11 cellular contexts compared by ENCODE assay signal in genomic region chr1:200226268-200226968, GRCh38.
DNase-seq lines count a peak whose midpoint lies in the region; FAIRE-seq and TF ChIP-seq lines count a peak whose summit lies in the region.
"Had no signal": no experiment of that assay in that cellular context is flagged by ENCODE, and none has a peak within 500 bp of the region (broad histone marks: within the 10 kb centered on the region; RNA-seq: fewer than 3 reads in every experiment).

No MANE protein-coding gene starts in this region.

- H3K27me3 Mint-ChIP-seq in astrocyte (ENCODE audit: low read depth, unreplicated experiment), result no peaks in the 10 kb centered on the region

- FAIRE-seq in astrocyte (lab: Jason Lieb, UNC) (no peak), small intestine (lab: Jason Lieb, UNC) (no peak)
- FAIRE-seq: G401.6 had no signal

- H3K27ac Mint-ChIP-seq in astrocyte (ENCODE audit: unreplicated experiment), result peak overlapping the region; percentile 67
- H3K27ac Mint-ChIP-seq: nephron progenitor cell had no signal

- TF ChIP-seq CTCF in astrocyte (IDR thresholded peaks at IDR 0.05; ENCODE audit: insufficient read depth, low read depth, low read length), result no peak

- peaks cover 6% of the 10 kb centered on the region for H3K4me1 ChIP-seq in astrocyte (ENCODE audit: insufficient read depth, low read length)
- no peaks in the 10 kb centered on the region for H3K4me1 ChIP-seq in small intestine (ENCODE audit: control insufficient read depth in 2 of 2, insufficient read depth in 1 of 2, low read depth in 1 of 2, low read length in 1 of 2)

- H3K4me2 ChIP-seq in astrocyte (ENCODE audit: low read length), result no peak overlapping the region
- H3K4me2 ChIP-seq: PC-9 had no signal

- H3K27me3 ChIP-seq in astrocyte (ENCODE audit: insufficient read depth, low read length), result no peaks in the 10 kb centered on the region
- no peaks in the 10 kb centered on the region for H3K27me3 ChIP-seq in small intestine (ENCODE audit: control insufficient read depth in 2 of 2, insufficient read depth in 2 of 2, low read length in 2 of 2)

- H3K36me3 Mint-ChIP-seq in astrocyte (ENCODE audit: low read depth, unreplicated experiment), result no peaks in the 10 kb centered on the region

- peak; percentile 37 for DNase-seq in ELF-1 (ENCODE audit: low read depth, low spot score)
- DNase-seq in RPMI8226, result peak; percentile 53
- DNase-seq in astrocyte (ENCODE audit: low read depth), result peak; percentile 48
- DNase-seq in retina, result peak; percentile 21
- DNase-seq in small intestine, result no peak
- DNase-seq in NCI-H524 (lab: John Stamatoyannopoulos, UW), result no peak
- DNase-seq in activated CD8-positive, alpha-beta memory T cell treated with anti-CD3 and anti-CD28 coated beads, Interleukin-2, amount 50 U/mL, for 4 hours, result no peak
- no peak for DNase-seq in DMS153 (lab: John Stamatoyannopoulos, UW)
- DNase-seq: nephron progenitor cell, PC-9 had no signal

- H3K4me3 ChIP-seq in astrocyte (ENCODE audit: insufficient read depth, low read depth, low read length) (no peak overlapping the region), small intestine (ENCODE audit: low read depth in 1 of 2, low read length in 2 of 2) (no peak overlapping the region)
- H3K4me3 ChIP-seq: PC-9 had no signal

- no peaks in the 10 kb centered on the region for H3K36me3 ChIP-seq in astrocyte (ENCODE audit: insufficient read depth, low read length)
- no peaks in the 10 kb centered on the region for H3K36me3 ChIP-seq in small intestine (ENCODE audit: control insufficient read depth in 2 of 2, insufficient read depth in 2 of 2, low read length in 2 of 2)

- H3K9me3 ChIP-seq in astrocyte (ENCODE audit: insufficient read depth, low read depth, low read length) (no peaks in the 10 kb centered on the region), small intestine (ENCODE audit: control insufficient read depth, low read depth) (no peaks in the 10 kb centered on the region)

- no peak overlapping the region for H3K4me3 Mint-ChIP-seq in astrocyte (ENCODE audit: unreplicated experiment)
- H3K4me3 Mint-ChIP-seq: nephron progenitor cell had no signal

- H3K9ac ChIP-seq in astrocyte (ENCODE audit: low read length), result no peak overlapping the region

- WGBS in small intestine, 3 donors, result 43 to 63% (median 55%) methylated on average over 11 of the region's 11 CpGs

- no peaks in the 10 kb centered on the region for H3K79me2 ChIP-seq in astrocyte (ENCODE audit: insufficient read depth, low read length)

- H2AFZ ChIP-seq in astrocyte (ENCODE audit: low read depth, low read length), result no peak overlapping the region
- H2AFZ ChIP-seq: PC-9 had no signal

- H3K27ac ChIP-seq in astrocyte (ENCODE audit: low read depth, low read length) (no peak overlapping the region), small intestine (ENCODE audit: low read depth in 1 of 2, low read length in 1 of 2) (no peak overlapping the region)
- H3K27ac ChIP-seq: PC-9 had no signal

- H4K20me1 ChIP-seq in astrocyte (ENCODE audit: insufficient read depth, low read length), result no peaks in the 10 kb centered on the region

- peaks cover 12% of the 10 kb centered on the region for H3K4me1 Mint-ChIP-seq in astrocyte (ENCODE audit: low read depth, unreplicated experiment)

- H3K9me3 Mint-ChIP-seq in astrocyte (ENCODE audit: unreplicated experiment), result no peaks in the 10 kb centered on the region

Comparison
In these comparisons a context has a peak if more than half of its experiments do, and no peak if none do; other contexts are left out.
1. DNase-seq: peak in ELF-1 (single experiment), RPMI8226 (single experiment), astrocyte (single experiment) and retina (single experiment); none in small intestine (single experiment), NCI-H524 (0 of 2), activated CD8-positive, alpha-beta memory T cell treated with anti-CD3 and anti-CD28 coated beads, Interleukin-2, amount 50 U/mL, for 4 hours (single experiment) and DMS153 (single experiment).